Comparison of ENCODE assay signal across 20 cellular contexts in genomic region chr17:60039509-60040442, GRCh38. TPM values are rescaled to one million over a fixed set of nuclear protein-coding genes. Genes with fewer than 3 reads are reported as not detected.
DNase-seq lines count a peak whose midpoint lies in the region; ATAC-seq and TF ChIP-seq lines count a peak whose summit lies in the region.
"Had no signal": no experiment of that assay in that cellular context is flagged by ENCODE, and none has a peak within 500 bp of the region (broad histone marks: within the 10 kb centered on the region; RNA-seq: fewer than 3 reads in every experiment).

No MANE protein-coding gene starts in this region.

- H3K9me3 Mint-ChIP-seq in activated T-cell treated with anti-CD3 and anti-CD28 coated beads, Interleukin-2, amount 50 U/mL, for 24 hours: no peaks in the 10 kb centered on the region
- H3K9me3 Mint-ChIP-seq in CD14-positive monocyte: peaks cover 0 to 2% (median 0%) of the 10 kb centered on the region in 7 donors
- H3K9me3 Mint-ChIP-seq: activated CD4-positive, alpha-beta T cell treated with anti-CD3 and anti-CD28 coated beads, Interleukin-2, amount 10 ng/mL, durations not matched to agents 24 days and 14 days; activated naive CD8-positive, alpha-beta T cell treated with anti-CD3 and anti-CD28 coated beads, Interleukin-2, amount 10 ng/mL, durations not matched to agents 7 days and 5 days; naive B cell had no signal

- TF ChIP-seq CTCF in Panc1 (IDR thresholded peaks at IDR 0.05) (no peak), CD14-positive monocyte (IDR thresholded peaks at IDR 0.05) (no peak)

- H3K36me3 ChIP-seq in Panc1 (ENCODE audit: control insufficient read depth, insufficient read depth, low read length) (no peaks in the 10 kb centered on the region), trophoblast cell (ENCODE audit: control insufficient read depth in 1 of 2, insufficient read depth in 2 of 2, low read length in 2 of 2) (peaks cover 14 to 18% of the 10 kb centered on the region in 2 experiments)

- peaks cover 32% of the 10 kb centered on the region for H3K36me3 Mint-ChIP-seq in activated T-cell treated with anti-CD3 and anti-CD28 coated beads, Interleukin-2, amount 50 U/mL, for 24 hours (ENCODE audit: low read depth)
- H3K36me3 Mint-ChIP-seq in CD14-positive monocyte: peaks cover 31 to 34% of the 10 kb centered on the region in 2 donors

- H2AK5ac ChIP-seq in trophoblast cell (ENCODE audit: low read length): no peak overlapping the region

- H3K27me3 ChIP-seq in Panc1 (ENCODE audit: control insufficient read depth, insufficient read depth, low read length) (no peaks in the 10 kb centered on the region), trophoblast cell (ENCODE audit: insufficient read depth, low read length) (no peaks in the 10 kb centered on the region)
- H3K27me3 ChIP-seq: vagina had no signal

- peaks cover 5% of the 10 kb centered on the region for H3K4me1 Mint-ChIP-seq in activated T-cell treated with anti-CD3 and anti-CD28 coated beads, Interleukin-2, amount 50 U/mL, for 24 hours (ENCODE audit: low read depth)
- H3K4me1 Mint-ChIP-seq in CD14-positive monocyte: peaks cover 4% of the 10 kb centered on the region

- H3K14ac ChIP-seq in trophoblast cell (ENCODE audit: low read length): no peak overlapping the region

- in situ Hi-C loops in Panc1 (cut with HindIII; ENCODE audit: low pct_unique_long_range_greater_than_20kb, low sequenced_read_pairs): no loop called here

- H3K4me1 ChIP-seq in Panc1 (ENCODE audit: control insufficient read depth, insufficient read depth, low read length) (peaks cover 3% of the 10 kb centered on the region; the same call in 1 of the 2 replicates), trophoblast cell (ENCODE audit: control insufficient read depth in 1 of 2, insufficient read depth in 2 of 2, low read length in 2 of 2) (peaks cover 0 to 9% of the 10 kb centered on the region in 2 experiments)
- H3K4me1 ChIP-seq: BE2C, vagina had no signal

- H3K4me3 Mint-ChIP-seq in activated T-cell treated with anti-CD3 and anti-CD28 coated beads, Interleukin-2, amount 50 U/mL, for 24 hours: no peak overlapping the region
- no peak overlapping the region for H3K4me3 Mint-ChIP-seq in CD14-positive monocyte
- H3K4me3 Mint-ChIP-seq: activated CD4-positive, alpha-beta T cell treated with anti-CD3 and anti-CD28 coated beads, Interleukin-2, amount 10 ng/mL, durations not matched to agents 24 days and 14 days; activated CD8-positive, alpha-beta memory T cell treated with anti-CD3 and anti-CD28 coated beads, Interleukin-2, amount 10 ng/mL, durations not matched to agents 7 days and 5 days; activated naive CD8-positive, alpha-beta T cell treated with anti-CD3 and anti-CD28 coated beads, Interleukin-2, amount 10 ng/mL, durations not matched to agents 7 days and 5 days; naive B cell had no signal

- no peak overlapping the region for H2BK12ac ChIP-seq in trophoblast cell (ENCODE audit: low read length)

- peaks cover 3% of the 10 kb centered on the region for H3K79me1 ChIP-seq in trophoblast cell (ENCODE audit: low read length)

- intact Hi-C loops in Panc1 (cut with micrococcal nuclease; ENCODE audit: unreplicated experiment): no loop called here
- intact Hi-C loops in CD14-positive monocyte (cut with micrococcal nuclease): loop anchor here (5.0 to 10.0 kb wide), 3 partner anchors 125 to 398 kb away; no protein-coding TSS in a partner anchor

- POLR2A ChIA-PET in Panc1 (lab: Charles Lee): interaction anchor here (0.6 kb wide), 1 partner anchor 196 kb away, joined by 5 read pairs; no protein-coding TSS in a partner anchor

- no peaks in the 10 kb centered on the region for H3K79me2 ChIP-seq in trophoblast cell (ENCODE audit: control insufficient read depth, insufficient read depth, low read length, poor library complexity)

- no TSS peak for BruUV-seq in Panc1 (replicated peaks; lab: Mats Ljungman, UMichigan)

- no peak overlapping the region for H3K27ac Mint-ChIP-seq in activated T-cell treated with anti-CD3 and anti-CD28 coated beads, Interleukin-2, amount 50 U/mL, for 24 hours
- H3K27ac Mint-ChIP-seq in CD14-positive monocyte: no peak overlapping the region
- H3K27ac Mint-ChIP-seq: activated CD4-positive, alpha-beta T cell treated with anti-CD3 and anti-CD28 coated beads, Interleukin-2, amount 10 ng/mL, durations not matched to agents 24 days and 14 days; activated CD8-positive, alpha-beta memory T cell treated with anti-CD3 and anti-CD28 coated beads, Interleukin-2, amount 10 ng/mL, durations not matched to agents 7 days and 5 days; activated naive CD8-positive, alpha-beta T cell treated with anti-CD3 and anti-CD28 coated beads, Interleukin-2, amount 10 ng/mL, durations not matched to agents 7 days and 5 days; naive B cell had no signal

- DNase-seq in NCI-H2227 treated with DMSO at 0.1 percent for 48 hours (lab: John Stamatoyannopoulos, UW) (peak; percentile 8), NCI-H2227 (lab: John Stamatoyannopoulos, UW; ENCODE audit: unreplicated experiment) (no peak), NCI-H1694 treated with DMSO at 0.1 percent for 48 hours (lab: John Stamatoyannopoulos, UW) (peak; percentile 29), Panc1 (ENCODE audit: low read depth, low spot score) (no peak), trophoblast cell (peak; percentile 65 to 86), CD14-positive monocyte (ENCODE audit: low spot score) (no peak)
- no peak for DNase-seq in activated T-cell treated with anti-CD3 and anti-CD28 coated beads, Interleukin-2, amount 50 U/mL, for 24 hours
- DNase-seq: activated CD4-positive, alpha-beta T cell treated with anti-CD3 and anti-CD28 coated beads, Interleukin-2, amount 10 ng/mL, durations not matched to agents 24 days and 14 days; activated CD8-positive, alpha-beta memory T cell treated with anti-CD3 and anti-CD28 coated beads, Interleukin-2, amount 10 ng/mL, durations not matched to agents 7 days and 5 days; activated naive CD8-positive, alpha-beta T cell treated with anti-CD3 and anti-CD28 coated beads, Interleukin-2, amount 10 ng/mL, durations not matched to agents 7 days and 5 days; BE2C; effector CD8-positive, alpha-beta T cell; kidney; mesenchymal stem cell; naive B cell; substantia nigra had no signal

- H2BK5ac ChIP-seq in trophoblast cell (ENCODE audit: low read depth, low read length, poor library complexity): no peak overlapping the region

- H2AFZ ChIP-seq in trophoblast cell (ENCODE audit: insufficient read depth, low read length, poor library complexity): no peak overlapping the region

- H3K23ac ChIP-seq in trophoblast cell (ENCODE audit: low read length): no peak overlapping the region

- no peak overlapping the region for H2BK120ac ChIP-seq in trophoblast cell (ENCODE audit: insufficient read depth, low read length, poor library complexity)

- H3K18ac ChIP-seq in trophoblast cell (ENCODE audit: low read length): no peak overlapping the region

- H4K12ac ChIP-seq in trophoblast cell (ENCODE audit: low read depth, low read length): no peak overlapping the region

- H3K27ac ChIP-seq in Panc1 (ENCODE audit: low read length) (no peak overlapping the region), trophoblast cell (ENCODE audit: low read depth, low read length) (no peak overlapping the region)
- H3K27ac ChIP-seq: esophagus muscularis mucosa, vagina had no signal

- no CpG with 5 or more reads among the region's 6 CpGs for WGBS in trophoblast cell (ENCODE audit: extremely low coverage, insufficient coverage, insufficient read length)

- no peak overlapping the region for H4K91ac ChIP-seq in trophoblast cell (ENCODE audit: low read depth, low read length)

- CTCF ChIA-PET in Panc1 (lab: Charles Lee): interaction anchor here (0.6 kb wide), 1 partner anchor 192 kb away, joined by 6 read pairs; no protein-coding TSS in a partner anchor

- H3K4me3 ChIP-seq in Panc1 (ENCODE audit: low read depth in 2 of 2, low read length in 2 of 2) (no peak overlapping the region), trophoblast cell (ENCODE audit: low read depth, low read length) (no peak overlapping the region)
- H3K4me3 ChIP-seq: esophagus muscularis mucosa, vagina had no signal

- peaks cover 22% of the 10 kb centered on the region for H3K27me3 Mint-ChIP-seq in activated T-cell treated with anti-CD3 and anti-CD28 coated beads, Interleukin-2, amount 50 U/mL, for 24 hours
- peaks cover 11 to 21% (median 11%) of the 10 kb centered on the region in 3 donors for H3K27me3 Mint-ChIP-seq in CD14-positive monocyte (ENCODE audit: low read depth in 3 of 3)

- H3K4ac ChIP-seq in trophoblast cell (ENCODE audit: low read depth, low read length): no peak overlapping the region

- ATAC-seq in Panc1: 0 out of 2 replicates have a peak, but pooled peaks have one; percentile 19
- ATAC-seq in GM18858 (IDR thresholded peaks at IDR 0.05; ENCODE audit: unreplicated experiment): no peak
- ATAC-seq: activated CD8-positive, alpha-beta memory T cell treated with anti-CD3 and anti-CD28 coated beads, Interleukin-2, amount 10 ng/mL, durations not matched to agents 7 days and 5 days; sciatic nerve had no signal

- no peak overlapping the region for H3K4me2 ChIP-seq in trophoblast cell (ENCODE audit: low read length)

- no peak overlapping the region for H3K9ac ChIP-seq in trophoblast cell (ENCODE audit: low read length)

- H3K9me3 ChIP-seq in Panc1 (ENCODE audit: control insufficient read depth, insufficient read depth, low read depth, low read length) (no peaks in the 10 kb centered on the region), trophoblast cell (ENCODE audit: insufficient read depth, low read depth, low read length) (no peaks in the 10 kb centered on the region)
- H3K9me3 ChIP-seq: BE2C, esophagus muscularis mucosa, vagina had no signal

- H4K8ac ChIP-seq in trophoblast cell (ENCODE audit: low read depth, low read length): no peak overlapping the region

RNA-seq across cellular contexts. Expression of gene HEATR6, which starts 38.9 kb away (rescaled TPM):
- 20.9 TPM for total RNA-seq in Panc1 (2021; ENCODE audit: unreplicated experiment)
- 11.7 TPM for polyA plus RNA-seq in Panc1 (2012; ENCODE audit: insufficient read length)
- 9.4 and 9.7 TPM in 2 replicates for polyA plus RNA-seq in trophoblast cell (2013)
- polyA plus RNA-seq in CD14-positive monocyte: 1 to 10 TPM; 4.6 to 7.1 TPM

Comparison
In these comparisons a context has a peak if more than half of its experiments do, and no peak if none do; other contexts are left out.
1. DNase-seq: peak in NCI-H2227 treated with DMSO at 0.1 percent for 48 hours (single experiment), NCI-H1694 treated with DMSO at 0.1 percent for 48 hours (single experiment) and trophoblast cell (2 of 2); none in NCI-H2227 (single experiment), Panc1 (single experiment), activated T-cell treated with anti-CD3 and anti-CD28 coated beads, Interleukin-2, amount 50 U/mL, for 24 hours (single experiment) and CD14-positive monocyte (single experiment).